In genomic region chr21:35586305-35586704, GRCh38 we compare ENCODE assay signal across 30 cellular contexts.
"Had no signal": no experiment of that assay in that cellular context is flagged by ENCODE, and none has a peak within 500 bp of the region (broad histone marks: within the 10 kb centered on the region; RNA-seq: fewer than 3 reads in every experiment).

No MANE protein-coding gene starts in this region.

- H3K36me3 Mint-ChIP-seq: activated naive CD8-positive, alpha-beta T cell treated with anti-CD3 and anti-CD28 coated beads for 36 hours; immature natural killer cell; natural killer cell; neural progenitor cell had no signal

- H2AFZ ChIP-seq: neural progenitor cell, parathyroid adenoma had no signal

- H3K4me3 ChIP-seq: adrenal gland, coronary artery, esophagus muscularis mucosa, heart left ventricle, lower lobe of right lung, neural progenitor cell, right atrium auricular region, spleen, testis, transverse colon had no signal

- H3K4me2 ChIP-seq: neural progenitor cell had no signal

- H3K9me3 ChIP-seq: adrenal gland, esophagus muscularis mucosa, heart left ventricle, lower lobe of right lung, right atrium auricular region, spleen, testis, transverse colon had no signal

- H3K27ac Mint-ChIP-seq: activated naive CD4-positive, alpha-beta T cell treated with anti-CD3 and anti-CD28 coated beads for 36 hours; activated naive CD8-positive, alpha-beta T cell treated with anti-CD3 and anti-CD28 coated beads for 36 hours; activated T-helper 1 cell treated with anti-CD3 and anti-CD28 coated beads, Interleukin-12 subunit alpha, Interleukin-12 subunit beta, Interleukin-2, Interleukin-4 antibody, amounts not matched to agents 30 ng/mL and 10 ng/mL and 1 ng/mL, durations not matched to agents 14 hours and 24 hours and 36 hours; immature natural killer cell; natural killer cell; neural progenitor cell had no signal

- H3K4me1 ChIP-seq: adrenal gland, esophagus muscularis mucosa, foreskin keratinocyte, lower lobe of right lung, neural progenitor cell, parathyroid adenoma, right atrium auricular region, testis, transverse colon had no signal

- H3K27me3 ChIP-seq: adrenal gland, brain microvascular endothelial cell, foreskin keratinocyte, neural progenitor cell, right atrium auricular region, testis, transverse colon had no signal

- H3K4me3 Mint-ChIP-seq: activated naive CD4-positive, alpha-beta T cell treated with anti-CD3 and anti-CD28 coated beads for 36 hours; activated naive CD8-positive, alpha-beta T cell treated with anti-CD3 and anti-CD28 coated beads for 36 hours; activated T-helper 1 cell treated with anti-CD3 and anti-CD28 coated beads, Interleukin-12 subunit alpha, Interleukin-12 subunit beta, Interleukin-2, Interleukin-4 antibody, amounts not matched to agents 30 ng/mL and 10 ng/mL and 1 ng/mL, durations not matched to agents 14 hours and 24 hours and 36 hours; immature natural killer cell; natural killer cell; neural progenitor cell had no signal

- H3K4me1 Mint-ChIP-seq: immature natural killer cell, natural killer cell, neural progenitor cell had no signal

- H3K9me3 Mint-ChIP-seq: activated naive CD4-positive, alpha-beta T cell treated with anti-CD3 and anti-CD28 coated beads for 36 hours; activated T-helper 1 cell treated with anti-CD3 and anti-CD28 coated beads, Interleukin-12 subunit alpha, Interleukin-12 subunit beta, Interleukin-2, Interleukin-4 antibody, amounts not matched to agents 30 ng/mL and 10 ng/mL and 1 ng/mL, durations not matched to agents 14 hours and 24 hours and 36 hours; natural killer cell; neural progenitor cell had no signal

- H3K27ac ChIP-seq: adrenal gland, brain microvascular endothelial cell, coronary artery, esophagus muscularis mucosa, foreskin keratinocyte, heart left ventricle, lower lobe of right lung, neural progenitor cell, parathyroid adenoma, right atrium auricular region, spleen, testis, transverse colon, VCaP had no signal

- H3K79me2 ChIP-seq: parathyroid adenoma had no signal

- H3K36me3 ChIP-seq: adrenal gland, brain microvascular endothelial cell, esophagus muscularis mucosa, heart left ventricle, lower lobe of right lung, neural progenitor cell, right atrium auricular region, spleen, transverse colon had no signal

- H3K9ac ChIP-seq: neural progenitor cell, parathyroid adenoma had no signal

- DNase-seq: activated CD4-positive, alpha-beta T cell treated with anti-CD3 and anti-CD28 coated beads for 4 hours; activated CD4-positive, alpha-beta T cell treated with anti-CD3 and anti-CD28 coated beads, Interleukin-2, amount 50 U/mL, for 48 hours; activated CD8-positive, alpha-beta memory T cell treated with anti-CD3 and anti-CD28 coated beads for 24 hours; activated effector memory CD4-positive, alpha-beta T cell treated with anti-CD3 and anti-CD28 coated beads, Interleukin-2, amount 50 U/mL, for 16 hours; activated naive CD4-positive, alpha-beta T cell treated with anti-CD3 and anti-CD28 coated beads for 36 hours; activated naive CD8-positive, alpha-beta T cell treated with anti-CD3 and anti-CD28 coated beads for 36 hours; adrenal gland; aorta; brain microvascular endothelial cell; foreskin keratinocyte; heart left ventricle; hypothalamus; immature natural killer cell; kidney; left colon; lower lobe of right lung; mesenchymal stem cell; natural killer cell; occipital lobe; spleen; stimulated activated naive CD8-positive, alpha-beta T cell treated with anti-CD3 and anti-CD28 coated beads, Interleukin-15, Interleukin-2, amounts not matched to agents 100 U/mL and 50 U/mL, for 24 hours; testis; transverse colon had no signal

- ATAC-seq: foreskin keratinocyte; heart left ventricle; left colon; lower lobe of right lung; natural killer cell; stimulated activated naive CD8-positive, alpha-beta T cell treated with anti-CD3 and anti-CD28 coated beads, Interleukin-15, Interleukin-2, amounts not matched to agents 100 U/mL and 50 U/mL, for 24 hours had no signal
